10 cellular contexts compared by ENCODE assay signal in genomic region chr9:132942541-132943182, GRCh38. TPM values are rescaled to one million over a fixed set of nuclear protein-coding genes. Genes with fewer than 3 reads are reported as not detected.
DNase-seq lines count a peak whose midpoint lies in the region; ATAC-seq and TF ChIP-seq lines count a peak whose summit lies in the region.
"Had no signal": no experiment of that assay in that cellular context is flagged by ENCODE, and none has a peak within 500 bp of the region (broad histone marks: within the 10 kb centered on the region; RNA-seq: fewer than 3 reads in every experiment).

No MANE protein-coding gene starts in this region.

- H3K4me3 Mint-ChIP-seq in activated CD4-positive, alpha-beta T cell treated with anti-CD3 and anti-CD28 coated beads for 36 hours, result peak overlapping the region; percentile 81
- peak overlapping the region; percentile 99 for H3K4me3 Mint-ChIP-seq in endothelial cell (ENCODE audit: unreplicated experiment)

- H3K36me3 ChIP-seq in psoas muscle (ENCODE audit: insufficient read depth in 1 of 2, low read depth in 1 of 2), result no peaks in the 10 kb centered on the region

- H3K27ac ChIP-seq in psoas muscle, result no peak overlapping the region

- H3K4me1 ChIP-seq in psoas muscle, result peaks cover 46% of the 10 kb centered on the region

- no peaks in the 10 kb centered on the region for H3K36me3 Mint-ChIP-seq in activated CD4-positive, alpha-beta T cell treated with anti-CD3 and anti-CD28 coated beads for 36 hours (ENCODE audit: low read depth)
- H3K36me3 Mint-ChIP-seq in endothelial cell (ENCODE audit: low read depth, unreplicated experiment), result peaks cover 8% of the 10 kb centered on the region

- TF ChIP-seq CTCF in endothelial cell (IDR thresholded peaks at IDR 0.05; ENCODE audit: unreplicated experiment) (no peak), psoas muscle (IDR thresholded peaks at IDR 0.05) (no peak)

- H3K4me3 ChIP-seq in psoas muscle, result peak overlapping the region; percentile 78

- H3K9me3 Mint-ChIP-seq in activated CD4-positive, alpha-beta T cell treated with anti-CD3 and anti-CD28 coated beads for 36 hours (ENCODE audit: low read depth), result no peaks in the 10 kb centered on the region
- no peaks in the 10 kb centered on the region for H3K9me3 Mint-ChIP-seq in endothelial cell (ENCODE audit: unreplicated experiment)

- no peaks in the 10 kb centered on the region for H3K9me3 ChIP-seq in psoas muscle

- CTCF ChIA-PET in activated CD4-positive, alpha-beta T cell treated with anti-CD3 and anti-CD28 coated beads for 36 hours (lab: Charles Lee), result interaction anchor here (0.5 to 1.9 kb wide), 6 partner anchors 11 to 435 kb away, joined by 3 to 4 read pairs (median 4); partner anchors contain the start of gene GTF3C5

- 20 to 29% (median 21%) methylated on average over 5 of the region's 5 CpGs for WGBS in psoas muscle, 3 donors

- intact Hi-C loops in activated CD4-positive, alpha-beta T cell treated with anti-CD3 and anti-CD28 coated beads for 36 hours (cut with DNase I, micrococcal nuclease), result loop anchor here in 1 of 2 experiments (5.0 kb wide), 1 partner anchor 1815 kb away; the partner anchor contains the start of gene NUP214
- intact Hi-C loops in psoas muscle (cut with DNase I), result no loop called here

- H3K27me3 ChIP-seq in psoas muscle (ENCODE audit: insufficient read depth in 3 of 3, low read length in 2 of 3), result no peaks in the 10 kb centered on the region

- ATAC-seq in activated CD4-positive, alpha-beta T cell treated with anti-CD3 and anti-CD28 coated beads for 36 hours, result no peak
- ATAC-seq in psoas muscle, result no peak
- ATAC-seq in HG02852 (IDR thresholded peaks at IDR 0.05; ENCODE audit: unreplicated experiment), result no peak

- no peak overlapping the region for H3K27ac Mint-ChIP-seq in activated CD4-positive, alpha-beta T cell treated with anti-CD3 and anti-CD28 coated beads for 36 hours
- no peak overlapping the region for H3K27ac Mint-ChIP-seq in endothelial cell (ENCODE audit: unreplicated experiment)

- H3K27me3 Mint-ChIP-seq in activated CD4-positive, alpha-beta T cell treated with anti-CD3 and anti-CD28 coated beads for 36 hours, result no peaks in the 10 kb centered on the region
- no peaks in the 10 kb centered on the region for H3K27me3 Mint-ChIP-seq in endothelial cell (ENCODE audit: unreplicated experiment)

- POLR2A ChIA-PET in activated CD4-positive, alpha-beta T cell treated with anti-CD3 and anti-CD28 coated beads for 36 hours (lab: Charles Lee), result interaction anchor here (0.8 kb wide), 1 partner anchor 32 kb away, joined by 3 read pairs; no protein-coding TSS in a partner anchor

- DNase-seq in activated CD4-positive, alpha-beta T cell treated with anti-CD3 and anti-CD28 coated beads for 36 hours, result no peak
- DNase-seq in activated CD4-positive, alpha-beta T cell treated with anti-CD3 and anti-CD28 coated beads for 48 hours, result no peak
- DNase-seq in NCI-H1048 (lab: John Stamatoyannopoulos, UW) (peak; percentile 83), endothelial cell (ENCODE audit: low spot score) (no peak), psoas muscle (no peak), amniotic stem cell (lab: John Stamatoyannopoulos, UW) (no peak), HPDE6-E6E7 (ENCODE audit: extremely low spot score) (no peak)
- DNase-seq: NCI-H446 had no signal

- peaks cover 31% of the 10 kb centered on the region for H3K4me1 Mint-ChIP-seq in activated CD4-positive, alpha-beta T cell treated with anti-CD3 and anti-CD28 coated beads for 36 hours
- peaks cover 8% of the 10 kb centered on the region for H3K4me1 Mint-ChIP-seq in endothelial cell (ENCODE audit: unreplicated experiment)

RNA-seq across cellular contexts. Expression of gene TSC1, which starts 1.8 kb away (rescaled TPM):
- total RNA-seq in activated CD4-positive, alpha-beta T cell treated with anti-CD3 and anti-CD28 coated beads for 36 hours, result 10 to 100 TPM; 23.9 to 28.6 TPM
- total RNA-seq in endothelial cell (ENCODE audit: unreplicated experiment) (65.3 TPM), psoas muscle (10 to 100 TPM; 20.8 to 38.4 (median 30.0) TPM)
- polyA plus RNA-seq in psoas muscle, result 10 to 100 TPM; 13.1 to 33.7 (median 13.3) TPM

RNA-seq across cellular contexts. Expression of gene GFI1B, which starts 35.8 kb away (rescaled TPM):
- total RNA-seq in activated CD4-positive, alpha-beta T cell treated with anti-CD3 and anti-CD28 coated beads for 36 hours, result under 1 TPM in 1 of 2 experiments, not detected in 1; 0.19 TPM
- not detected for total RNA-seq in endothelial cell (ENCODE audit: unreplicated experiment)
- not detected for total RNA-seq in psoas muscle
- polyA plus RNA-seq in psoas muscle, result under 1 TPM; 0.07 to 0.14 (median 0.12) TPM
- total RNA-seq: myocyte had no signal
